14 cellular contexts compared by ENCODE assay signal in genomic region chr15:101657968-101658784, GRCh38. TPM values are rescaled to one million over a fixed set of nuclear protein-coding genes. Genes with fewer than 3 reads are reported as not detected.
DNase-seq lines count a peak whose midpoint lies in the region; ATAC-seq and TF ChIP-seq lines count a peak whose summit lies in the region.
"Had no signal": no experiment of that assay in that cellular context is flagged by ENCODE, and none has a peak within 500 bp of the region (broad histone marks: within the 10 kb centered on the region; RNA-seq: fewer than 3 reads in every experiment).

No MANE protein-coding gene starts in this region.

- H3K9me3 Mint-ChIP-seq in natural killer cell: no peaks in the 10 kb centered on the region
- H3K9me3 Mint-ChIP-seq: memory B cell had no signal

- peaks cover 0 to 3% of the 10 kb centered on the region in 2 donors for H3K4me1 ChIP-seq in lung (ENCODE audit: control insufficient read depth in 2 of 2, insufficient read depth in 2 of 2, low read length in 2 of 2)

- ATAC-seq in lung (ENCODE audit: insufficient read depth, low FRiP score): no peak
- ATAC-seq in natural killer cell: no peak
- ATAC-seq: A549 had no signal

- peak overlapping the region in 1 of 2 donors; percentile 79 for H3K27ac ChIP-seq in lung (ENCODE audit: low read depth in 1 of 2, low read length in 1 of 2)
- H3K27ac ChIP-seq: A549, vagina had no signal

- peaks cover 0 to 2% of the 10 kb centered on the region in 2 donors for H3K9me3 ChIP-seq in lung (ENCODE audit: control insufficient read depth in 2 of 2, insufficient read depth in 1 of 2, low read length in 1 of 2)
- H3K9me3 ChIP-seq: A549, vagina had no signal

- H3K4me1 Mint-ChIP-seq in natural killer cell: no peaks in the 10 kb centered on the region

- no peaks in the 10 kb centered on the region for H3K27me3 ChIP-seq in lung (ENCODE audit: control insufficient read depth, insufficient read depth)
- H3K27me3 ChIP-seq: vagina had no signal

- intact Hi-C loops in natural killer cell (cut with micrococcal nuclease): no loop called here

- no peak overlapping the region for H3K4me3 ChIP-seq in lung
- H3K4me3 ChIP-seq: A549, vagina had no signal

- TF ChIP-seq CTCF in lung (IDR thresholded peaks at IDR 0.05; ENCODE audit: control extremely low read depth, extremely low read depth) (no peak), natural killer cell (IDR thresholded peaks at IDR 0.05) (no peak)

- DNase-seq in NCI-H2227 (lab: John Stamatoyannopoulos, UW; ENCODE audit: unreplicated experiment) (peak; percentile 7), NCI-H2227 treated with DMSO at 0.1 percent for 48 hours (lab: John Stamatoyannopoulos, UW) (no peak), NCI-H2029 (lab: John Stamatoyannopoulos, UW) (peak; percentile 61), astrocyte of the hippocampus (ENCODE audit: low read depth, low spot score) (peak; percentile 17), lung (ENCODE audit: low spot score) (peak; percentile 71), T-helper 9 cell (no peak), GF-D8 (lab: John Stamatoyannopoulos, UW) (no peak), natural killer cell (no peak)
- DNase-seq: activated CD4-positive, alpha-beta T cell treated with anti-CD3 and anti-CD28 coated beads for 4 hours; glutamatergic neuron; occipital lobe had no signal

- H3K27ac Mint-ChIP-seq in natural killer cell: no peak overlapping the region
- H3K27ac Mint-ChIP-seq: memory B cell had no signal

- 39% methylated on average over 9 of the region's 9 CpGs for WGBS in lung, 2 donors

- no peaks in the 10 kb centered on the region for H3K27me3 Mint-ChIP-seq in natural killer cell (ENCODE audit: low read depth in 2 of 2)
- H3K27me3 Mint-ChIP-seq: memory B cell had no signal

- H3K4me3 Mint-ChIP-seq in natural killer cell: no peak overlapping the region
- H3K4me3 Mint-ChIP-seq: memory B cell had no signal

- H3K36me3 Mint-ChIP-seq in natural killer cell: no peaks in the 10 kb centered on the region

- peaks cover 3 to 7% of the 10 kb centered on the region in 2 donors for H3K36me3 ChIP-seq in lung (ENCODE audit: control insufficient read depth in 2 of 2, insufficient read depth in 2 of 2, low read length in 2 of 2)
- H3K36me3 ChIP-seq: vagina had no signal

RNA-seq across cellular contexts. Expression of gene TM2D3, which starts 6.0 kb away (rescaled TPM):
- 10 to 100 TPM; 44.3 to 68.1 TPM for total RNA-seq in lung
- polyA plus RNA-seq in lung: 10 to 100 TPM; 40.2 to 44.9 TPM
- total RNA-seq in natural killer cell: 10 to 100 TPM; 59.4 to 76.4 (median 71.2) TPM

Comparison
In these comparisons a context has a peak if more than half of its experiments do, and no peak if none do; other contexts are left out.
1. DNase-seq: peak in NCI-H2227 (single experiment), NCI-H2029 (single experiment), astrocyte of the hippocampus (single experiment) and lung (single experiment); none in NCI-H2227 treated with DMSO at 0.1 percent for 48 hours (single experiment), T-helper 9 cell (single experiment), GF-D8 (single experiment) and natural killer cell (single experiment).